19 cellular contexts compared by ENCODE assay signal in genomic region chr1:215717677-215718076, GRCh38.
DNase-seq lines count a peak whose midpoint lies in the region; ATAC-seq, FAIRE-seq and TF ChIP-seq lines count a peak whose summit lies in the region.
"Had no signal": no experiment of that assay in that cellular context is flagged by ENCODE, and none has a peak within 500 bp of the region (broad histone marks: within the 10 kb centered on the region; RNA-seq: fewer than 3 reads in every experiment).

No MANE protein-coding gene starts in this region.

- POLR2A ChIA-PET in HepG2 (lab: Yijun Ruan, JAX), result no interaction called here

- WGBS in HepG2 (ENCODE audit: low lambda C conversion rate), result 1% methylated on average over 3 of the region's 3 CpGs
- WGBS in right lobe of liver (ENCODE audit: insufficient coverage, low coverage, low lambda C conversion rate, missing lambda C conversion rate), result 26% methylated on average over 3 of the region's 3 CpGs

- DNase-seq in HuH-7 (ENCODE audit: low spot score), result peak; percentile 26
- DNase-seq in HepG2 (ENCODE audit: low spot score), result peak; percentile 21
- no peak for DNase-seq in right lobe of liver
- no peak for DNase-seq in activated CD4-positive, alpha-beta T cell treated with anti-CD3 and anti-CD28 coated beads, Interleukin-2, amount 50 U/mL, for 48 hours
- DNase-seq: AML-193; Caco-2; Calu3; CD4-positive, alpha-beta T cell; CD8-positive, alpha-beta T cell; DMS79 treated with DMSO at 0.1 percent for 48 hours; GF-D8 had no signal

- TF ChIP-seq RAD21 in HepG2 (CRISPR knock-in tag; IDR thresholded peaks at IDR 0.05), result no peak

- H3K9me3 ChIP-seq in HepG2 (ENCODE audit: low read length) (no peaks in the 10 kb centered on the region), right lobe of liver (no peaks in the 10 kb centered on the region)
- H3K9me3 ChIP-seq: A549; BLaER1 treated with 17β-estradiol and CSF1 and Interleukin-3, amounts not matched to agents 10 nM and 100 nM; Caco-2 had no signal

- intact Hi-C loops in HepG2 (cut with micrococcal nuclease; ENCODE audit: unreplicated experiment) (no loop called here), right lobe of liver (cut with DNase I) (no loop called here)

- H3K4me2 ChIP-seq in HepG2 (ENCODE audit: low read depth, low read length), result no peak overlapping the region
- H3K4me2 ChIP-seq: A549; BLaER1 treated with 17β-estradiol and CSF1 and Interleukin-3, amounts not matched to agents 10 nM and 100 nM had no signal

- TF ChIP-seq EP300 in HepG2 (IDR thresholded peaks at IDR 0.05; ENCODE audit: low read depth in 2 of 2, low read length in 2 of 2) (0 out of 4 replicates have a peak, but pooled peaks of 1 of the 2 experiments have one; percentile 31), HepG2 (CRISPR knock-in tag; IDR thresholded peaks at IDR 0.05; ENCODE audit: borderline replicate concordance) (no peak)

- H3K27ac ChIP-seq in HepG2 (ENCODE audit: extremely low read length, insufficient read depth, low read length), result no peak overlapping the region
- H3K27ac ChIP-seq in right lobe of liver, result no peak overlapping the region
- H3K27ac ChIP-seq: 22Rv1; A549; BLaER1 treated with 17β-estradiol and CSF1 and Interleukin-3, amounts not matched to agents 10 nM and 100 nM; C4-2B had no signal

- H3K36me3 ChIP-seq in HepG2 (replicated peaks in 1 of 2; ENCODE audit: control insufficient read depth in 1 of 2, insufficient read depth in 2 of 2, low read length in 2 of 2), result no peaks in the 10 kb centered on the region
- no peaks in the 10 kb centered on the region for H3K36me3 ChIP-seq in right lobe of liver
- H3K36me3 ChIP-seq: BLaER1 treated with 17β-estradiol and CSF1 and Interleukin-3, amounts not matched to agents 10 nM and 100 nM had no signal

- H2AFZ ChIP-seq in HepG2 (ENCODE audit: low read length), result no peak overlapping the region

- H3K9ac ChIP-seq in HepG2 (ENCODE audit: insufficient read depth, low read depth, low read length), result no peak overlapping the region
- H3K9ac ChIP-seq: BLaER1 treated with 17β-estradiol and CSF1 and Interleukin-3, amounts not matched to agents 10 nM and 100 nM had no signal

- H3K79me2 ChIP-seq in HepG2 (ENCODE audit: insufficient read depth, low read length), result no peaks in the 10 kb centered on the region

- H3K4me1 ChIP-seq in HepG2 (ENCODE audit: insufficient read depth, low read length) (peaks cover 8% of the 10 kb centered on the region; the same call in 1 of the 2 replicates), right lobe of liver (peaks cover 0 to 23% (median 3%) of the 10 kb centered on the region in 4 donors)
- H3K4me1 ChIP-seq: A549; BLaER1 treated with 17β-estradiol and CSF1 and Interleukin-3, amounts not matched to agents 10 nM and 100 nM; Caco-2 had no signal

- H4K20me1 ChIP-seq in HepG2 (ENCODE audit: insufficient read depth, low read length), result no peaks in the 10 kb centered on the region
- H4K20me1 ChIP-seq: BLaER1 treated with 17β-estradiol and CSF1 and Interleukin-3, amounts not matched to agents 10 nM and 100 nM had no signal

- BruUV-seq in HepG2 (replicated peaks; lab: Mats Ljungman, UMichigan), result no TSS peak

- CTCF ChIA-PET in HepG2 (lab: Yijun Ruan, JAX; ENCODE audit: low intra/inter-chr PET ratio, low total read pairs), result no interaction called here

- in situ Hi-C loops in HepG2 (cut with HindIII; ENCODE audit: extremely low pct_ligation_motif_present, low pct_unique_long_range_greater_than_20kb), result no loop called here

- TF ChIP-seq CTCF in HepG2 (CRISPR knock-in tag; IDR thresholded peaks at IDR 0.05) (no peak), right lobe of liver (IDR thresholded peaks at IDR 0.05) (no peak)

- no peak for FAIRE-seq in HepG2 (lab: Jason Lieb, UNC)
- FAIRE-seq: G401.6, GM12891, GM19239 had no signal

- TF ChIP-seq POLR2A in HepG2 (IDR thresholded peaks at IDR 0.05; ENCODE audit: insufficient read depth in 1 of 2, low read depth in 2 of 2, low read length in 2 of 2), result no peak
- no peak for TF ChIP-seq POLR2A in right lobe of liver (IDR thresholded peaks at IDR 0.05)

- H3K4me3 ChIP-seq in HepG2 (replicated peaks in 1 of 3; ENCODE audit: insufficient read depth in 1 of 3, low read depth in 2 of 3, low read length in 3 of 3) (no peak overlapping the region), right lobe of liver (no peak overlapping the region)
- H3K4me3 ChIP-seq: A549; BLaER1 treated with 17β-estradiol and CSF1 and Interleukin-3, amounts not matched to agents 10 nM and 100 nM had no signal

- H3K27me3 ChIP-seq in HepG2 (ENCODE audit: control insufficient read depth in 1 of 2, insufficient read depth in 2 of 2, low read length in 2 of 2), result no peaks in the 10 kb centered on the region
- no peaks in the 10 kb centered on the region for H3K27me3 ChIP-seq in right lobe of liver
- H3K27me3 ChIP-seq: BLaER1 treated with 17β-estradiol and CSF1 and Interleukin-3, amounts not matched to agents 10 nM and 100 nM had no signal

- ATAC-seq in HepG2, result no peak
- ATAC-seq in right lobe of liver, result peak; percentile 69 to 85 (median 77)
- no peak for ATAC-seq in esophagus mucosa
- ATAC-seq: A549; CD8-positive, alpha-beta T cell had no signal

TF ChIP-seq in HepG2, 621 proteins besides CTCF, POLR2A, EP300 and RAD21 (continues in another document):
- TF ChIP-seq IRX3 (CRISPR knock-in tag; IDR thresholded peaks at IDR 0.05; ENCODE audit: borderline replicate concordance, low read depth), result no peak
- TF ChIP-seq TOE1 (CRISPR knock-in tag; IDR thresholded peaks at IDR 0.05), result no peak
- TF ChIP-seq CEBPG (CRISPR knock-in tag; IDR thresholded peaks at IDR 0.05), result peak; percentile 64
- no peak for TF ChIP-seq GLI4 (CRISPR knock-in tag; IDR thresholded peaks at IDR 0.05; ENCODE audit: borderline replicate concordance)
- peak; percentile 66; the same call in 1 of the 2 replicates for TF ChIP-seq SOX5 (CRISPR knock-in tag; IDR thresholded peaks at IDR 0.05; ENCODE audit: borderline replicate concordance)
- no peak for TF ChIP-seq ATF4 (CRISPR knock-in tag; IDR thresholded peaks at IDR 0.05)
- TF ChIP-seq MEIS1 (CRISPR knock-in tag; IDR thresholded peaks at IDR 0.05; ENCODE audit: borderline replicate concordance), result no peak
- TF ChIP-seq, protein P1, sequence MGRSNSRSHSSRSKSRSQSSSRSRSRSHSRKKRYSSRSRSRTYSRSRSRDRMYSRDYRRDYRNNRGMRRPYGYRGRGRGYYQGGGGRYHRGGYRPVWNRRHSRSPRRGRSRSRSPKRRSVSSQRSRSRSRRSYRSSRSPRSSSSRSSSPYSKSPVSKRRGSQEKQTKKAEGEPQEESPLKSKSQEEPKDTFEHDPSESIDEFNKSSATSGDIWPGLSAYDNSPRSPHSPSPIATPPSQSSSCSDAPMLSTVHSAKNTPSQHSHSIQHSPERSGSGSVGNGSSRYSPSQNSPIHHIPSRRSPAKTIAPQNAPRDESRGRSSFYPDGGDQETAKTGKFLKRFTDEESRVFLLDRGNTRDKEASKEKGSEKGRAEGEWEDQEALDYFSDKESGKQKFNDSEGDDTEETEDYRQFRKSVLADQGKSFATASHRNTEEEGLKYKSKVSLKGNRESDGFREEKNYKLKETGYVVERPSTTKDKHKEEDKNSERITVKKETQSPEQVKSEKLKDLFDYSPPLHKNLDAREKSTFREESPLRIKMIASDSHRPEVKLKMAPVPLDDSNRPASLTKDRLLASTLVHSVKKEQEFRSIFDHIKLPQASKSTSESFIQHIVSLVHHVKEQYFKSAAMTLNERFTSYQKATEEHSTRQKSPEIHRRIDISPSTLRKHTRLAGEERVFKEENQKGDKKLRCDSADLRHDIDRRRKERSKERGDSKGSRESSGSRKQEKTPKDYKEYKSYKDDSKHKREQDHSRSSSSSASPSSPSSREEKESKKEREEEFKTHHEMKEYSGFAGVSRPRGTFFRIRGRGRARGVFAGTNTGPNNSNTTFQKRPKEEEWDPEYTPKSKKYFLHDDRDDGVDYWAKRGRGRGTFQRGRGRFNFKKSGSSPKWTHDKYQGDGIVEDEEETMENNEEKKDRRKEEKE (IDR thresholded peaks at IDR 0.05), result no peak
- TF ChIP-seq, protein P2, sequence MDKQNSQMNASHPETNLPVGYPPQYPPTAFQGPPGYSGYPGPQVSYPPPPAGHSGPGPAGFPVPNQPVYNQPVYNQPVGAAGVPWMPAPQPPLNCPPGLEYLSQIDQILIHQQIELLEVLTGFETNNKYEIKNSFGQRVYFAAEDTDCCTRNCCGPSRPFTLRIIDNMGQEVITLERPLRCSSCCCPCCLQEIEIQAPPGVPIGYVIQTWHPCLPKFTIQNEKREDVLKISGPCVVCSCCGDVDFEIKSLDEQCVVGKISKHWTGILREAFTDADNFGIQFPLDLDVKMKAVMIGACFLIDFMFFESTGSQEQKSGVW (CRISPR knock-in tag; IDR thresholded peaks at IDR 0.05; ENCODE audit: borderline replicate concordance), result no peak
- no peak for TF ChIP-seq ZNF382 (CRISPR knock-in tag; IDR thresholded peaks at IDR 0.05; ENCODE audit: borderline replicate concordance)
- TF ChIP-seq NFIC (IDR thresholded peaks at IDR 0.05; ENCODE audit: low read length), result 0 out of 2 replicates have a peak, but pooled peaks have one; percentile 35
- peak; percentile 25; the same call in 1 of the 2 replicates for TF ChIP-seq ISL2 (CRISPR knock-in tag; IDR thresholded peaks at IDR 0.05)
- no peak for TF ChIP-seq KMT2B (CRISPR knock-in tag; IDR thresholded peaks at IDR 0.05)
- no peak for TF ChIP-seq ZBTB37 (CRISPR knock-in tag; IDR thresholded peaks at IDR 0.05)

Comparison
In these comparisons a context has a peak if more than half of its experiments do, and no peak if none do; other contexts are left out.
1. DNase-seq: peak in HuH-7 (single experiment) and HepG2 (single experiment); none in right lobe of liver (0 of 3) and activated CD4-positive, alpha-beta T cell treated with anti-CD3 and anti-CD28 coated beads, Interleukin-2, amount 50 U/mL, for 48 hours (0 of 2).
2. ATAC-seq: peak in right lobe of liver (4 of 4); none in HepG2 (single experiment) and esophagus mucosa (single experiment).